In genomic region chr4:165991325-165992180, GRCh38 we compare ENCODE assay signal across 24 cellular contexts.
DNase-seq lines count a peak whose midpoint lies in the region; ATAC-seq, FAIRE-seq and TF ChIP-seq lines count a peak whose summit lies in the region.
"Had no signal": no experiment of that assay in that cellular context is flagged by ENCODE, and none has a peak within 500 bp of the region (broad histone marks: within the 10 kb centered on the region; RNA-seq: fewer than 3 reads in every experiment).

No MANE protein-coding gene starts in this region.

- no peaks in the 10 kb centered on the region for H3K36me3 ChIP-seq in astrocyte (ENCODE audit: insufficient read depth, low read length)
- H3K36me3 ChIP-seq in skeletal muscle satellite cell (ENCODE audit: insufficient read depth, low read length) = no peaks in the 10 kb centered on the region
- H3K36me3 ChIP-seq: BLaER1 treated with 17β-estradiol and CSF1 and Interleukin-3, amounts not matched to agents 10 nM and 100 nM had no signal

- H3K9me3 ChIP-seq in astrocyte (ENCODE audit: insufficient read depth, low read depth, low read length) (no peaks in the 10 kb centered on the region), skeletal muscle satellite cell (replicated peaks; ENCODE audit: low read length) (no peaks in the 10 kb centered on the region)
- H3K9me3 ChIP-seq: BLaER1 treated with 17β-estradiol and CSF1 and Interleukin-3, amounts not matched to agents 10 nM and 100 nM had no signal

- H3K4me1 ChIP-seq in astrocyte (ENCODE audit: insufficient read depth, low read length) = no peaks in the 10 kb centered on the region
- peaks cover 31% of the 10 kb centered on the region for H3K4me1 ChIP-seq in skeletal muscle satellite cell (ENCODE audit: control insufficient read depth, insufficient read depth, low read length)
- H3K4me1 ChIP-seq: BLaER1 treated with 17β-estradiol and CSF1 and Interleukin-3, amounts not matched to agents 10 nM and 100 nM had no signal

- no peaks in the 10 kb centered on the region for H3K79me2 ChIP-seq in astrocyte (ENCODE audit: insufficient read depth, low read length)

- H3K4me3 Mint-ChIP-seq in astrocyte (ENCODE audit: unreplicated experiment) = no peak overlapping the region
- H3K4me3 Mint-ChIP-seq: activated CD4-positive, alpha-beta T cell treated with anti-CD3 and anti-CD28 coated beads for 36 hours; activated naive CD4-positive, alpha-beta T cell treated with anti-CD3 and anti-CD28 coated beads, Interleukin-2, amount 50 U/mL, for 24 hours; activated T-cell treated with anti-CD3 and anti-CD28 coated beads, Interleukin-2, amount 50 U/mL, for 72 hours; naive B cell had no signal

- H3K27me3 ChIP-seq in astrocyte (ENCODE audit: insufficient read depth, low read length) = no peaks in the 10 kb centered on the region
- H3K27me3 ChIP-seq in skeletal muscle satellite cell (ENCODE audit: control insufficient read depth, insufficient read depth, low read length) = no peaks in the 10 kb centered on the region
- H3K27me3 ChIP-seq: BLaER1 treated with 17β-estradiol and CSF1 and Interleukin-3, amounts not matched to agents 10 nM and 100 nM had no signal

- H3K27ac Mint-ChIP-seq in astrocyte (ENCODE audit: unreplicated experiment) = peak overlapping the region; percentile 66
- H3K27ac Mint-ChIP-seq: activated CD4-positive, alpha-beta T cell treated with anti-CD3 and anti-CD28 coated beads for 36 hours; activated naive CD4-positive, alpha-beta T cell treated with anti-CD3 and anti-CD28 coated beads, Interleukin-2, amount 50 U/mL, for 24 hours; activated T-cell treated with anti-CD3 and anti-CD28 coated beads, Interleukin-2, amount 50 U/mL, for 72 hours; naive B cell had no signal

- H3K9ac ChIP-seq in astrocyte (ENCODE audit: low read length) (no peak overlapping the region), skeletal muscle satellite cell (ENCODE audit: low read depth, low read length) (peak overlapping the region; percentile 0)
- H3K9ac ChIP-seq: BLaER1 treated with 17β-estradiol and CSF1 and Interleukin-3, amounts not matched to agents 10 nM and 100 nM had no signal

- no peak overlapping the region for H3K27ac ChIP-seq in astrocyte (ENCODE audit: low read depth, low read length)
- H3K27ac ChIP-seq: BLaER1 treated with 17β-estradiol and CSF1 and Interleukin-3, amounts not matched to agents 10 nM and 100 nM had no signal

- peaks cover 17% of the 10 kb centered on the region for H3K4me1 Mint-ChIP-seq in astrocyte (ENCODE audit: low read depth, unreplicated experiment)
- H3K4me1 Mint-ChIP-seq: activated CD4-positive, alpha-beta T cell treated with anti-CD3 and anti-CD28 coated beads for 36 hours; activated naive CD4-positive, alpha-beta T cell treated with anti-CD3 and anti-CD28 coated beads, Interleukin-2, amount 50 U/mL, for 24 hours; naive B cell had no signal

- no peak overlapping the region for H3K4me2 ChIP-seq in astrocyte (ENCODE audit: low read length)
- peak overlapping the region; percentile 26 for H3K4me2 ChIP-seq in skeletal muscle satellite cell (ENCODE audit: low read length)
- H3K4me2 ChIP-seq: BLaER1 treated with 17β-estradiol and CSF1 and Interleukin-3, amounts not matched to agents 10 nM and 100 nM had no signal

- no peak overlapping the region for H2AFZ ChIP-seq in astrocyte (ENCODE audit: low read depth, low read length)

- H3K4me3 ChIP-seq in astrocyte (ENCODE audit: insufficient read depth, low read depth, low read length) (no peak overlapping the region), skeletal muscle satellite cell (ENCODE audit: low read length) (no peak overlapping the region)
- H3K4me3 ChIP-seq: BLaER1 treated with 17β-estradiol and CSF1 and Interleukin-3, amounts not matched to agents 10 nM and 100 nM had no signal

- no peaks in the 10 kb centered on the region for H3K9me3 Mint-ChIP-seq in astrocyte (ENCODE audit: unreplicated experiment)
- H3K9me3 Mint-ChIP-seq: activated naive CD4-positive, alpha-beta T cell treated with anti-CD3 and anti-CD28 coated beads, Interleukin-2, amount 50 U/mL, for 24 hours; naive B cell had no signal

- no peak for TF ChIP-seq CTCF in astrocyte (IDR thresholded peaks at IDR 0.05; ENCODE audit: insufficient read depth, low read depth, low read length)

- no peaks in the 10 kb centered on the region for H3K27me3 Mint-ChIP-seq in astrocyte (ENCODE audit: low read depth, unreplicated experiment)
- H3K27me3 Mint-ChIP-seq: activated CD4-positive, alpha-beta T cell treated with anti-CD3 and anti-CD28 coated beads for 36 hours; activated naive CD4-positive, alpha-beta T cell treated with anti-CD3 and anti-CD28 coated beads, Interleukin-2, amount 50 U/mL, for 24 hours; naive B cell had no signal

- ATAC-seq in GM18867 (IDR thresholded peaks at IDR 0.05; ENCODE audit: unreplicated experiment) (no peak), HG03442 (IDR thresholded peaks at IDR 0.05; ENCODE audit: unreplicated experiment) (no peak)
- ATAC-seq: activated CD4-positive, alpha-beta T cell treated with anti-CD3 and anti-CD28 coated beads for 36 hours; activated T-cell treated with anti-CD3 and anti-CD28 coated beads, Interleukin-2, amount 50 U/mL, for 72 hours; HepG2; right cardiac atrium had no signal

- H4K20me1 ChIP-seq in astrocyte (ENCODE audit: insufficient read depth, low read length) = no peaks in the 10 kb centered on the region
- H4K20me1 ChIP-seq: BLaER1 treated with 17β-estradiol and CSF1 and Interleukin-3, amounts not matched to agents 10 nM and 100 nM had no signal

- H3K36me3 Mint-ChIP-seq in astrocyte (ENCODE audit: low read depth, unreplicated experiment) = no peaks in the 10 kb centered on the region
- H3K36me3 Mint-ChIP-seq: activated naive CD4-positive, alpha-beta T cell treated with anti-CD3 and anti-CD28 coated beads, Interleukin-2, amount 50 U/mL, for 24 hours; naive B cell had no signal

- FAIRE-seq in astrocyte (lab: Jason Lieb, UNC) = no peak
- FAIRE-seq: colon, H1, HepG2, kidney, TTC549, urothelium cell line had no signal

- DNase-seq in HCEC 1CT = peak; percentile 22
- DNase-seq in astrocyte (ENCODE audit: low read depth) = peak; percentile 48
- DNase-seq in fibroblast of the conjunctiva (ENCODE audit: low read depth) = peak; percentile 1
- no peak for DNase-seq in NCI-H187 treated with DMSO at 0.1 percent for 48 hours (lab: John Stamatoyannopoulos, UW)
- no peak for DNase-seq in NCI-H2029 (lab: John Stamatoyannopoulos, UW)
- DNase-seq: activated CD4-positive, alpha-beta T cell treated with anti-CD3 and anti-CD28 coated beads for 36 hours; activated T-cell treated with anti-CD3 and anti-CD28 coated beads, Interleukin-2, amount 50 U/mL, for 72 hours; GDM1; kidney; mammary epithelial cell; naive B cell; NCI-H524 treated with DMSO at 0.1 percent for 48 hours; right cardiac atrium; SW 1271 had no signal

Comparison
In these comparisons a context has a peak if more than half of its experiments do, and no peak if none do; other contexts are left out.
1. DNase-seq: peak in HCEC 1CT (single experiment), astrocyte (single experiment) and fibroblast of the conjunctiva (single experiment); none in NCI-H187 treated with DMSO at 0.1 percent for 48 hours (single experiment) and NCI-H2029 (single experiment).